In the genomic region with DNA sequence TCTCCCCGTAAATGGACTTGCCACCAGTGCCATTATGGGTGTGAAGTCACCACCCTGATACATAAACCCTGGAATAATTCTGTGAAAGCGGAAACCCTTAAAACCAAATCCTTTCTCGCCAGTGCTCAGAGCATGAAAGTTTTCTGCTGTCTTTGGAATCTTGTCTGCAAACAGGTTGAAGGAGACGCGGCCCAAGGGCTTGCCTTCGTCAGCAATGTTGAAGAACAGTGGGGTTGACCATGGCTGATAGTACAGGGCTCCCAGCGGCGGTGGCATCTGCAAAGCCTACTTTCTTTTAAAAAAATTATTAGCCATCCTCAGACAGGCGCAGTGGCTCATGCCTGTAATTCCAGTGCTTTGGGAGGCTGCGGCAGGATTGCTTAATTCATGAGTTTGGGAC, we compare ENCODE assay signal across 28 cellular contexts.
"Had no signal": no experiment of that assay in that cellular context is flagged by ENCODE, and none has a peak within 500 bp of the region (broad histone marks: within the 10 kb centered on the region; RNA-seq: fewer than 3 reads in every experiment).

No MANE protein-coding gene starts in this region.

- H3K27ac ChIP-seq: stomach, suprapubic skin, testis, thoracic aorta, tibial artery, transverse colon, upper lobe of left lung, upper lobe of right lung, uterus, vagina had no signal

- H3K4me1 ChIP-seq: suprapubic skin, testis, tibial artery, transverse colon, upper lobe of left lung, uterus, vagina had no signal

- H3K36me3 Mint-ChIP-seq: stimulated activated effector memory CD8-positive, alpha-beta T cell treated with anti-CD3 and anti-CD28 coated beads, Interleukin-12 subunit alpha, Interleukin-12 subunit beta, amount 100 ng/mL, for 72 hours had no signal

- H3K27me3 Mint-ChIP-seq: stimulated activated memory B cell treated with anti-CD40 and anti-IgM and Interleukin-4, amounts not matched to agents 10 μg/mL and 1 μg/mL and 100 μg/mL, for 72 hours; stimulated activated naive B cell treated with anti-CD40 and anti-IgM and Interleukin-4, amounts not matched to agents 10 μg/mL and 1 μg/mL and 100 μg/mL, for 72 hours; stimulated activated naive CD8-positive, alpha-beta T cell treated with anti-CD3 and anti-CD28 coated beads, Interleukin-15, amount 100 ng/mL, for 72 hours; stimulated activated naive CD8-positive, alpha-beta T cell treated with anti-CD3 and anti-CD28 coated beads, Interleukin-15, Interleukin-2, amounts not matched to agents 100 ng/mL and 50 ng/mL, for 24 hours; type B pancreatic cell had no signal

- H3K4me3 ChIP-seq: stomach, suprapubic skin, testis, thoracic aorta, thyroid gland, tibial artery, tibial nerve, transverse colon, upper lobe of left lung, upper lobe of right lung, uterus, vagina had no signal

- H3K9me3 ChIP-seq: stomach, suprapubic skin, testis, thoracic aorta, thyroid gland, tibial artery, transverse colon, upper lobe of left lung, upper lobe of right lung, uterus, vagina had no signal

- DNase-seq: stimulated activated CD4-positive, alpha-beta T cell treated with anti-CD3 and anti-CD28 coated beads, Interleukin-2, amount 100 ng/mL, for 48 hours; stimulated activated CD4-positive, alpha-beta T cell treated with anti-CD3 and anti-CD28 coated beads, Interleukin-4, amount 100 ng/mL, for 1 hour; stimulated activated CD4-positive, alpha-beta T cell treated with anti-CD3 and anti-CD28 coated beads, Interleukin-4, amount 100 ng/mL, for 24 hours; stimulated activated CD4-positive, alpha-beta T cell treated with anti-CD3 and anti-CD28 coated beads, Interleukin-4, amount 100 ng/mL, for 4 hours; stimulated activated CD8-positive, alpha-beta memory T cell treated with anti-CD3 and anti-CD28 coated beads, Interleukin-4, amount 100 ng/mL, for 48 hours; stimulated activated naive B cell treated with anti-CD40 and anti-IgM and Interleukin-4, amounts not matched to agents 10 μg/mL and 1 μg/mL and 100 μg/mL, for 72 hours; stimulated activated naive CD4-positive, alpha-beta T cell; stimulated activated naive CD4-positive, alpha-beta T cell treated with Interleukin-2 at 50 U/mL for 16 hours; stimulated activated naive CD8-positive, alpha-beta T cell treated with anti-CD3 and anti-CD28 coated beads, Interleukin-15, amount 100 ng/mL, for 72 hours; stimulated activated naive CD8-positive, alpha-beta T cell treated with anti-CD3 and anti-CD28 coated beads, Interleukin-15, Interleukin-2, amounts not matched to agents 100 U/mL and 50 U/mL, for 24 hours; stomach; substantia nigra; testis; thyroid gland; tibial artery; transverse colon; trophoblast cell; upper lobe of left lung; upper lobe of right lung; uterus had no signal

- H3K9me3 Mint-ChIP-seq: stimulated activated effector memory CD8-positive, alpha-beta T cell treated with anti-CD3 and anti-CD28 coated beads, Interleukin-12 subunit alpha, Interleukin-12 subunit beta, amount 100 ng/mL, for 72 hours; stimulated activated memory B cell treated with anti-CD40 and anti-IgM and Interleukin-4, amounts not matched to agents 10 μg/mL and 1 μg/mL and 100 μg/mL, for 72 hours; stimulated activated naive B cell treated with anti-CD40 and anti-IgM and Interleukin-4, amounts not matched to agents 10 μg/mL and 1 μg/mL and 100 μg/mL, for 72 hours; stimulated activated naive CD8-positive, alpha-beta T cell treated with anti-CD3 and anti-CD28 coated beads, Interleukin-15, Interleukin-2, amounts not matched to agents 100 ng/mL and 50 ng/mL, for 24 hours; type B pancreatic cell had no signal

- H3K4me3 Mint-ChIP-seq: stimulated activated effector memory CD8-positive, alpha-beta T cell treated with anti-CD3 and anti-CD28 coated beads, Interleukin-12 subunit alpha, Interleukin-12 subunit beta, amount 100 ng/mL, for 72 hours; stimulated activated memory B cell treated with anti-CD40 and anti-IgM and Interleukin-4, amounts not matched to agents 10 μg/mL and 1 μg/mL and 100 μg/mL, for 72 hours; stimulated activated naive B cell treated with anti-CD40 and anti-IgM and Interleukin-4, amounts not matched to agents 10 μg/mL and 1 μg/mL and 100 μg/mL, for 72 hours; stimulated activated naive CD8-positive, alpha-beta T cell treated with anti-CD3 and anti-CD28 coated beads, Interleukin-15, amount 100 ng/mL, for 72 hours; stimulated activated naive CD8-positive, alpha-beta T cell treated with anti-CD3 and anti-CD28 coated beads, Interleukin-15, Interleukin-2, amounts not matched to agents 100 ng/mL and 50 ng/mL, for 24 hours had no signal

- ATAC-seq: stimulated activated effector memory CD8-positive, alpha-beta T cell treated with anti-CD3 and anti-CD28 coated beads, Interleukin-12 subunit alpha, Interleukin-12 subunit beta, amount 100 ng/mL, for 72 hours; stimulated activated memory B cell treated with anti-CD40 and anti-IgM and Interleukin-4, amounts not matched to agents 10 μg/mL and 1 μg/mL and 100 μg/mL, for 72 hours; stimulated activated naive B cell treated with anti-CD40 and anti-IgM and Interleukin-4, amounts not matched to agents 10 μg/mL and 1 μg/mL and 100 μg/mL, for 72 hours; stimulated activated naive CD8-positive, alpha-beta T cell treated with anti-CD3 and anti-CD28 coated beads, Interleukin-15, amount 100 ng/mL, for 72 hours; stimulated activated naive CD8-positive, alpha-beta T cell treated with anti-CD3 and anti-CD28 coated beads, Interleukin-15, Interleukin-2, amounts not matched to agents 100 U/mL and 50 U/mL, for 24 hours had no signal

- H3K27ac Mint-ChIP-seq: stimulated activated effector memory CD8-positive, alpha-beta T cell treated with anti-CD3 and anti-CD28 coated beads, Interleukin-12 subunit alpha, Interleukin-12 subunit beta, amount 100 ng/mL, for 72 hours; stimulated activated memory B cell treated with anti-CD40 and anti-IgM and Interleukin-4, amounts not matched to agents 10 μg/mL and 1 μg/mL and 100 μg/mL, for 72 hours; stimulated activated naive B cell treated with anti-CD40 and anti-IgM and Interleukin-4, amounts not matched to agents 10 μg/mL and 1 μg/mL and 100 μg/mL, for 72 hours; stimulated activated naive CD8-positive, alpha-beta T cell treated with anti-CD3 and anti-CD28 coated beads, Interleukin-15, amount 100 ng/mL, for 72 hours; stimulated activated naive CD8-positive, alpha-beta T cell treated with anti-CD3 and anti-CD28 coated beads, Interleukin-15, Interleukin-2, amounts not matched to agents 100 ng/mL and 50 ng/mL, for 24 hours; type B pancreatic cell had no signal

- H3K36me3 ChIP-seq: stomach, suprapubic skin, thoracic aorta, thyroid gland, tibial artery, transverse colon, upper lobe of left lung, upper lobe of right lung, uterus, vagina had no signal

- H3K27me3 ChIP-seq: stomach, suprapubic skin, testis, thyroid gland, tibial artery, tibial nerve, transverse colon, upper lobe of left lung, upper lobe of right lung, uterus, vagina had no signal
